In the genomic region with DNA sequence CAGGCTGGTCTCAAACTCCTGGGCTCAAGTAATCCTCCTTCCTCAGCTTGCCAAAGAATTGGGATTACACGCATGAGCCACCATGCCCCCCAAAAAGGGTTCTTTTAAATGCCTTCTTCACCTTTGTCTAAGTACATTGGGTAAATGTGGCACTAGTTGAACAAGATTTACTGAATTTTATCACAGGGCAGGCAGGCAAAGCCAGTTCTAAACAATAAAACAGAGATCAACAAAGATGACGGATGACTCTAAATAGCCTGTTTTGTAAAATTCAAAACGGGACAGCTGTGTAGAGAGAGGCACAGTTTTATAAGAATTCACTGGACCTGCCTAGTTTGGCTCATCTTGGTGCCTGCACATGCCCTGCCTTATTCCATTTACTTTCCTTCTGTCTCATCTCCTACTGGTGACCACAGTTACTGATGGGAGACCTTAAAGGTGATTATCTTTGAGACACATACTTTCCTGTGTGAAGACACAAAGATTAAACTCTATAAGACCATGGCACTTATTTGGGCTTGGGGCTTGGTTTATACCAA, we compare ENCODE assay signal across 3 cellular contexts.
TF ChIP-seq lines count a peak whose summit lies in the region.

No MANE protein-coding gene starts in this region.

TF ChIP-seq in SK-N-SH, 30 proteins besides CTCF, POLR2A, EP300 and RAD21 (continued from another document):
- TF ChIP-seq MAX (IDR thresholded peaks at IDR 0.05; ENCODE audit: low read depth), result no peak
- TF ChIP-seq MXI1 (IDR thresholded peaks at IDR 0.05; ENCODE audit: low read depth, low read length), result no peak
- no peak for TF ChIP-seq TCF12 (IDR thresholded peaks at IDR 0.05)
- no peak for TF ChIP-seq RCOR1 (IDR thresholded peaks at IDR 0.05; ENCODE audit: low read length)
- no peak for TF ChIP-seq FOXM1 (IDR thresholded peaks at IDR 0.05; ENCODE audit: low read depth)
- no peak for TF ChIP-seq RFX5 (IDR thresholded peaks at IDR 0.05; ENCODE audit: low read length)
- TF ChIP-seq JUND (IDR thresholded peaks at IDR 0.05), result no peak
- TF ChIP-seq, protein P1, sequence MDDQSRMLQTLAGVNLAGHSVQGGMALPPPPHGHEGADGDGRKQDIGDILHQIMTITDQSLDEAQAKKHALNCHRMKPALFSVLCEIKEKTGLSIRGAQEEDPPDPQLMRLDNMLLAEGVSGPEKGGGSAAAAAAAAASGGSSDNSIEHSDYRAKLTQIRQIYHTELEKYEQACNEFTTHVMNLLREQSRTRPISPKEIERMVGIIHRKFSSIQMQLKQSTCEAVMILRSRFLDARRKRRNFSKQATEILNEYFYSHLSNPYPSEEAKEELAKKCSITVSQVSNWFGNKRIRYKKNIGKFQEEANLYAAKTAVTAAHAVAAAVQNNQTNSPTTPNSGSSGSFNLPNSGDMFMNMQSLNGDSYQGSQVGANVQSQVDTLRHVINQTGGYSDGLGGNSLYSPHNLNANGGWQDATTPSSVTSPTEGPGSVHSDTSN (IDR thresholded peaks at IDR 0.05), result no peak
- no peak for TF ChIP-seq USF1 (IDR thresholded peaks at IDR 0.05; ENCODE audit: borderline replicate concordance, low read depth)
- TF ChIP-seq NRF1 (IDR thresholded peaks at IDR 0.05; ENCODE audit: low read depth, low read length), result no peak
- TF ChIP-seq ELF1 (IDR thresholded peaks at IDR 0.05), result no peak
- TF ChIP-seq TEAD4 (IDR thresholded peaks at IDR 0.05; ENCODE audit: borderline replicate concordance, insufficient read depth), result no peak
- no peak for TF ChIP-seq SIN3A (IDR thresholded peaks at IDR 0.05; ENCODE audit: borderline replicate concordance, low read depth, low read length)
- TF ChIP-seq GABPA (IDR thresholded peaks at IDR 0.05; ENCODE audit: low read depth), result no peak
- TF ChIP-seq YY1 (IDR thresholded peaks at IDR 0.05; ENCODE audit: low read depth), result no peak

TF ChIP-seq in SK-N-SH treated with all-trans-retinoic acid at 6 μM for 48 hours, 23 proteins besides CTCF, POLR2A, EP300 and RAD21:
- no peak for TF ChIP-seq POU6F1 (CRISPR knock-in tag; IDR thresholded peaks at IDR 0.05; ENCODE audit: borderline replicate concordance, low read depth)
- no peak for TF ChIP-seq CSDC2 (CRISPR knock-in tag; IDR thresholded peaks at IDR 0.05)
- TF ChIP-seq TSHZ2 (CRISPR knock-in tag; IDR thresholded peaks at IDR 0.05), result no peak
- no peak for TF ChIP-seq PPARA (CRISPR knock-in tag; IDR thresholded peaks at IDR 0.05; ENCODE audit: borderline replicate concordance)
- TF ChIP-seq, protein P2, sequence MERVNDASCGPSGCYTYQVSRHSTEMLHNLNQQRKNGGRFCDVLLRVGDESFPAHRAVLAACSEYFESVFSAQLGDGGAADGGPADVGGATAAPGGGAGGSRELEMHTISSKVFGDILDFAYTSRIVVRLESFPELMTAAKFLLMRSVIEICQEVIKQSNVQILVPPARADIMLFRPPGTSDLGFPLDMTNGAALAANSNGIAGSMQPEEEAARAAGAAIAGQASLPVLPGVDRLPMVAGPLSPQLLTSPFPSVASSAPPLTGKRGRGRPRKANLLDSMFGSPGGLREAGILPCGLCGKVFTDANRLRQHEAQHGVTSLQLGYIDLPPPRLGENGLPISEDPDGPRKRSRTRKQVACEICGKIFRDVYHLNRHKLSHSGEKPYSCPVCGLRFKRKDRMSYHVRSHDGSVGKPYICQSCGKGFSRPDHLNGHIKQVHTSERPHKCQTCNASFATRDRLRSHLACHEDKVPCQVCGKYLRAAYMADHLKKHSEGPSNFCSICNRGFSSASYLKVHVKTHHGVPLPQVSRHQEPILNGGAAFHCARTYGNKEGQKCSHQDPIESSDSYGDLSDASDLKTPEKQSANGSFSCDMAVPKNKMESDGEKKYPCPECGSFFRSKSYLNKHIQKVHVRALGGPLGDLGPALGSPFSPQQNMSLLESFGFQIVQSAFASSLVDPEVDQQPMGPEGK (CRISPR knock-in tag; IDR thresholded peaks at IDR 0.05; ENCODE audit: borderline replicate concordance), result no peak
- TF ChIP-seq RARB (CRISPR knock-in tag; IDR thresholded peaks at IDR 0.05), result no peak
- no peak for TF ChIP-seq TOX (CRISPR knock-in tag; IDR thresholded peaks at IDR 0.05; ENCODE audit: borderline replicate concordance)
- no peak for TF ChIP-seq ZNF565 (CRISPR knock-in tag; conservative IDR thresholded peaks at IDR 0.05; ENCODE audit: low read depth)
- no peak for TF ChIP-seq ZNF8 (CRISPR knock-in tag; IDR thresholded peaks at IDR 0.05)
- no peak for TF ChIP-seq GLIS3 (CRISPR knock-in tag; IDR thresholded peaks at IDR 0.05)
- no peak for TF ChIP-seq BACH2 (CRISPR knock-in tag; IDR thresholded peaks at IDR 0.05; ENCODE audit: borderline replicate concordance)
- TF ChIP-seq, protein P3, sequence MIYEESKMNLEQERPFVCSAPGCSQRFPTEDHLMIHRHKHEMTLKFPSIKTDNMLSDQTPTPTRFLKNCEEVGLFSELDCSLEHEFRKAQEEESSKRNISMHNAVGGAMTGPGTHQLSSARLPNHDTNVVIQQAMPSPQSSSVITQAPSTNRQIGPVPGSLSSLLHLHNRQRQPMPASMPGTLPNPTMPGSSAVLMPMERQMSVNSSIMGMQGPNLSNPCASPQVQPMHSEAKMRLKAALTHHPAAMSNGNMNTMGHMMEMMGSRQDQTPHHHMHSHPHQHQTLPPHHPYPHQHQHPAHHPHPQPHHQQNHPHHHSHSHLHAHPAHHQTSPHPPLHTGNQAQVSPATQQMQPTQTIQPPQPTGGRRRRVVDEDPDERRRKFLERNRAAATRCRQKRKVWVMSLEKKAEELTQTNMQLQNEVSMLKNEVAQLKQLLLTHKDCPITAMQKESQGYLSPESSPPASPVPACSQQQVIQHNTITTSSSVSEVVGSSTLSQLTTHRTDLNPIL (CRISPR knock-in tag; IDR thresholded peaks at IDR 0.05; ENCODE audit: low read depth), result no peak
- no peak for TF ChIP-seq TCF4 (CRISPR knock-in tag; IDR thresholded peaks at IDR 0.05; ENCODE audit: borderline replicate concordance)
- no peak for TF ChIP-seq ZNF70 (CRISPR knock-in tag; IDR thresholded peaks at IDR 0.05)

TF ChIP-seq in endothelial cell of umbilical vein, 7 proteins besides CTCF, POLR2A, EP300 and RAD21 (continued from another document):
- no peak for TF ChIP-seq EZH2 (IDR thresholded peaks at IDR 0.05; ENCODE audit: borderline replicate concordance, low read depth, low read length, severe bottlenecking)
- TF ChIP-seq POLR2AphosphoS5 (IDR thresholded peaks at IDR 0.05; ENCODE audit: insufficient read depth, low read depth, low read length), result no peak
TF ChIP-seq in endothelial cell of umbilical vein: peak in this region for 0.
